Comparison of ENCODE assay signal across 14 cellular contexts in genomic region chr12:6935221-6935550, GRCh38. TPM values are rescaled to one million over a fixed set of nuclear protein-coding genes. Genes with fewer than 3 reads are reported as not detected.
A peak's percentile ranks its signal among the peaks of the same experiment; 100 is the strongest.
DNase-seq lines count a peak whose midpoint lies in the region; ATAC-seq, FAIRE-seq and TF ChIP-seq lines count a peak whose summit lies in the region.
"Had no signal": no experiment of that assay in that cellular context is flagged by ENCODE, and none has a peak within 500 bp of the region (broad histone marks: within the 10 kb centered on the region; RNA-seq: fewer than 3 reads in every experiment).

No MANE protein-coding gene starts in this region.

- peak overlapping the region; percentile 6 for H3K9ac ChIP-seq in NT2/D1 (ENCODE audit: insufficient read length, low read depth)

- H3K4me3 ChIP-seq in CD4-positive, CD25-positive, alpha-beta regulatory T cell (ENCODE audit: low read depth, low read length): no peak overlapping the region
- no peak overlapping the region for H3K4me3 ChIP-seq in NT2/D1 (ENCODE audit: insufficient read length, low read depth)
- H3K4me3 ChIP-seq in choroid plexus epithelial cell (ENCODE audit: low read depth, low read length): no peak overlapping the region
- H3K4me3 ChIP-seq in osteoblast (ENCODE audit: insufficient read depth, low read length): no peak overlapping the region
- H3K4me3 ChIP-seq: adrenal gland had no signal

- H3K27ac ChIP-seq in CD4-positive, CD25-positive, alpha-beta regulatory T cell (ENCODE audit: insufficient read depth, low read length, poor library complexity, severe bottlenecking): no peak overlapping the region
- H3K27ac ChIP-seq in osteoblast (ENCODE audit: low read depth, low read length): peak overlapping the region; percentile 12

- H3K9me3 Mint-ChIP-seq in CD4-positive, CD25-positive, alpha-beta regulatory T cell: no peaks in the 10 kb centered on the region

- no peaks in the 10 kb centered on the region for H3K27me3 Mint-ChIP-seq in CD4-positive, CD25-positive, alpha-beta regulatory T cell

- H3K4me2 ChIP-seq in osteoblast (ENCODE audit: insufficient read depth, low read length): no peak overlapping the region

- in situ Hi-C loops in ACHN (cut with HindIII; ENCODE audit: low pct_ligation_motif_present, low pct_unique_long_range_greater_than_20kb, low sequenced_read_pairs): no loop called here

- peaks cover 34% of the 10 kb centered on the region for H3K4me1 ChIP-seq in CD4-positive, CD25-positive, alpha-beta regulatory T cell (ENCODE audit: control insufficient read depth, insufficient read depth, low read length, poor library complexity, severe bottlenecking)
- H3K4me1 ChIP-seq in NT2/D1 (ENCODE audit: insufficient read depth, insufficient read length) (peaks cover 22% of the 10 kb centered on the region), osteoblast (ENCODE audit: insufficient read depth, low read length) (peaks cover 34% of the 10 kb centered on the region)

- peaks cover 4 to 70% (median 32%) of the 10 kb centered on the region in 4 donors for H3K4me1 Mint-ChIP-seq in CD4-positive, CD25-positive, alpha-beta regulatory T cell

- no peak for TF ChIP-seq CTCF in choroid plexus epithelial cell (conservative IDR thresholded peaks at IDR 0.05; ENCODE audit: low read depth, low read length)
- TF ChIP-seq CTCF in osteoblast (IDR thresholded peaks at IDR 0.05; ENCODE audit: extremely low read depth, low read depth, low read length): no peak

- H3K27ac Mint-ChIP-seq in CD4-positive, CD25-positive, alpha-beta regulatory T cell: peak overlapping the region; percentile 86 to 94 (median 91)

- no peak for DNase-seq in CD4-positive, CD25-positive, alpha-beta regulatory T cell
- DNase-seq in NT2/D1 (ENCODE audit: low read depth, low spot score): no peak
- DNase-seq in choroid plexus epithelial cell (ENCODE audit: low read depth): peak; percentile 36
- no peak for DNase-seq in osteoblast (ENCODE audit: insufficient read length, low spot score, missing footprints)
- no peak for DNase-seq in foreskin melanocyte
- DNase-seq in ACHN: no peak
- DNase-seq in HTR-8/SVneo (ENCODE audit: insufficient read length, low spot score): no peak
- DNase-seq: IMR-90, NCI-H2081 had no signal

- peaks cover 43% of the 10 kb centered on the region for H3K79me2 ChIP-seq in osteoblast (ENCODE audit: insufficient read depth, low read length)

- no peaks in the 10 kb centered on the region for H3K27me3 ChIP-seq in CD4-positive, CD25-positive, alpha-beta regulatory T cell (ENCODE audit: control insufficient read depth, insufficient read depth, low read length)
- H3K27me3 ChIP-seq in NT2/D1 (ENCODE audit: insufficient read depth, insufficient read length) (no peaks in the 10 kb centered on the region), osteoblast (ENCODE audit: insufficient read depth, low read length) (no peaks in the 10 kb centered on the region)
- H3K27me3 ChIP-seq: adrenal gland had no signal

- peaks cover 30% of the 10 kb centered on the region for H4K20me1 ChIP-seq in osteoblast (ENCODE audit: insufficient read depth, low read length)

- no peak for FAIRE-seq in HTR-8/SVneo (lab: Jason Lieb, UNC)
- FAIRE-seq: GM12892 had no signal

- no peak overlapping the region for H2AFZ ChIP-seq in osteoblast (ENCODE audit: low read length)

- no peak for ATAC-seq in CD4-positive, CD25-positive, alpha-beta regulatory T cell (ENCODE audit: low read depth in 2 of 2)
- no peak for ATAC-seq in SK-N-SH treated with all-trans-retinoic acid at 6 μM for 48 hours
- ATAC-seq: esophagus mucosa had no signal

- H3K4me3 Mint-ChIP-seq in CD4-positive, CD25-positive, alpha-beta regulatory T cell: peak overlapping the region; percentile 71 to 88 (median 73)

- H3K9me3 ChIP-seq in CD4-positive, CD25-positive, alpha-beta regulatory T cell (ENCODE audit: control insufficient read depth in 2 of 2, low read length in 2 of 2): no peaks in the 10 kb centered on the region
- H3K9me3 ChIP-seq in NT2/D1 (ENCODE audit: insufficient read depth, low read length) (no peaks in the 10 kb centered on the region), osteoblast (ENCODE audit: low read depth, low read length) (no peaks in the 10 kb centered on the region)
- H3K9me3 ChIP-seq: adrenal gland had no signal

- peaks cover 12% of the 10 kb centered on the region for H3K36me3 Mint-ChIP-seq in CD4-positive, CD25-positive, alpha-beta regulatory T cell

- peaks cover 5% of the 10 kb centered on the region for H3K36me3 ChIP-seq in CD4-positive, CD25-positive, alpha-beta regulatory T cell (ENCODE audit: control insufficient read depth, insufficient read depth, low read length)
- H3K36me3 ChIP-seq in NT2/D1 (ENCODE audit: insufficient read depth, insufficient read length, low read length) (peaks cover 81% of the 10 kb centered on the region), osteoblast (ENCODE audit: insufficient read depth, low read length) (peaks cover 47% of the 10 kb centered on the region)

TF ChIP-seq in SK-N-SH treated with all-trans-retinoic acid at 6 μM for 48 hours, 23 proteins besides CTCF, POLR2A, EP300 and RAD21:
- TF ChIP-seq TOX (CRISPR knock-in tag; IDR thresholded peaks at IDR 0.05; ENCODE audit: borderline replicate concordance) (no peak), ZC3H10 (CRISPR knock-in tag; IDR thresholded peaks at IDR 0.05) (no peak), POU6F1 (CRISPR knock-in tag; IDR thresholded peaks at IDR 0.05; ENCODE audit: borderline replicate concordance, low read depth) (no peak), OSR1 (CRISPR knock-in tag; IDR thresholded peaks at IDR 0.05) (no peak), ZNF8 (CRISPR knock-in tag; IDR thresholded peaks at IDR 0.05) (no peak), CSRNP3 (CRISPR knock-in tag; IDR thresholded peaks at IDR 0.05) (no peak), CSDC2 (CRISPR knock-in tag; IDR thresholded peaks at IDR 0.05) (no peak), ZNF70 (CRISPR knock-in tag; IDR thresholded peaks at IDR 0.05) (no peak), ZFP30 (CRISPR knock-in tag; IDR thresholded peaks at IDR 0.05) (no peak), ZNF565 (CRISPR knock-in tag; conservative IDR thresholded peaks at IDR 0.05; ENCODE audit: low read depth) (no peak), RARB (CRISPR knock-in tag; IDR thresholded peaks at IDR 0.05) (no peak), ESRRG (CRISPR knock-in tag; IDR thresholded peaks at IDR 0.05) (no peak)

RNA-seq across cellular contexts. Expression of gene ATN1, which starts 7.4 kb away (rescaled TPM):
- total RNA-seq in CD4-positive, CD25-positive, alpha-beta regulatory T cell: 27.5 TPM
- under 1 TPM; 0.17 to 0.82 (median 0.53) TPM for polyA plus RNA-seq in CD4-positive, CD25-positive, alpha-beta regulatory T cell
- 10.3 and 14.1 TPM in 2 replicates for total RNA-seq in osteoblast

RNA-seq across cellular contexts. Expression of gene RNU7-1, which starts 8.4 kb away (rescaled TPM):
- not detected for total RNA-seq in CD4-positive, CD25-positive, alpha-beta regulatory T cell
- not detected for polyA plus RNA-seq in CD4-positive, CD25-positive, alpha-beta regulatory T cell
- total RNA-seq in osteoblast: not detected in 2 replicates
- total RNA-seq: adrenal gland, esophagus mucosa, IMR-90, pulmonary artery endothelial cell had no signal
- polyA plus RNA-seq: adrenal gland, IMR-90 had no signal

RNA-seq across cellular contexts. Expression of gene C12orf57, which starts 8.6 kb away (rescaled TPM):
- total RNA-seq in CD4-positive, CD25-positive, alpha-beta regulatory T cell: 186 TPM
- 100 to 1,000 TPM; 310 to 410 (median 340) TPM for polyA plus RNA-seq in CD4-positive, CD25-positive, alpha-beta regulatory T cell
- 81.4 and 93.4 TPM in 2 replicates for total RNA-seq in osteoblast

RNA-seq across cellular contexts. Expression of gene PTPN6, which starts 16.0 kb away (rescaled TPM):
- 174 TPM for total RNA-seq in CD4-positive, CD25-positive, alpha-beta regulatory T cell
- 100 to 1,000 TPM; 261 to 321 (median 291) TPM for polyA plus RNA-seq in CD4-positive, CD25-positive, alpha-beta regulatory T cell
- 0.29 and 0.36 TPM in 2 replicates for total RNA-seq in osteoblast

RNA-seq across cellular contexts. Expression of gene ENO2, which starts 20.8 kb away (rescaled TPM):
- total RNA-seq in CD4-positive, CD25-positive, alpha-beta regulatory T cell: 88.2 TPM
- 10 to 100 TPM; 18.1 to 24.8 (median 22.7) TPM for polyA plus RNA-seq in CD4-positive, CD25-positive, alpha-beta regulatory T cell
- 8.5 and 13.4 TPM in 2 replicates for total RNA-seq in osteoblast
